ENCODE assay signal across 1 cellular context in genomic region chr16:67885976-67886375, GRCh38.
A peak's percentile ranks its signal among the peaks of the same experiment; 100 is the strongest.
TF ChIP-seq lines count a peak whose summit lies in the region.

No MANE protein-coding gene starts in this region.

TF ChIP-seq in K562, 482 proteins besides CTCF, POLR2A, EP300 and RAD21:
- TF ChIP-seq ZNF133 (CRISPR knock-in tag; IDR thresholded peaks at IDR 0.05) = no peak
- TF ChIP-seq, protein P1, sequence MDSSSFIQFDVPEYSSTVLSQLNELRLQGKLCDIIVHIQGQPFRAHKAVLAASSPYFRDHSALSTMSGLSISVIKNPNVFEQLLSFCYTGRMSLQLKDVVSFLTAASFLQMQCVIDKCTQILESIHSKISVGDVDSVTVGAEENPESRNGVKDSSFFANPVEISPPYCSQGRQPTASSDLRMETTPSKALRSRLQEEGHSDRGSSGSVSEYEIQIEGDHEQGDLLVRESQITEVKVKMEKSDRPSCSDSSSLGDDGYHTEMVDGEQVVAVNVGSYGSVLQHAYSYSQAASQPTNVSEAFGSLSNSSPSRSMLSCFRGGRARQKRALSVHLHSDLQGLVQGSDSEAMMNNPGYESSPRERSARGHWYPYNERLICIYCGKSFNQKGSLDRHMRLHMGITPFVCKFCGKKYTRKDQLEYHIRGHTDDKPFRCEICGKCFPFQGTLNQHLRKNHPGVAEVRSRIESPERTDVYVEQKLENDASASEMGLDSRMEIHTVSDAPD (CRISPR knock-in tag; IDR thresholded peaks at IDR 0.05) = no peak
- TF ChIP-seq POLR2G (IDR thresholded peaks at IDR 0.05; ENCODE audit: low read depth, low read length) = peak; percentile 59; the same call in 1 of the 2 replicates
- peak; percentile 88 for TF ChIP-seq ZBTB33 (CRISPR knock-in tag; IDR thresholded peaks at IDR 0.05)
- TF ChIP-seq XRCC4 (IDR thresholded peaks at IDR 0.05; ENCODE audit: extremely low read depth, insufficient read depth, insufficient read length) = no peak
- TF ChIP-seq HMBOX1 (IDR thresholded peaks at IDR 0.05) = no peak
